12 cellular contexts compared by ENCODE assay signal in genomic region chr3:10772230-10773161, GRCh38. TPM values are rescaled to one million over a fixed set of nuclear protein-coding genes. Genes with fewer than 3 reads are reported as not detected.
A peak's percentile ranks its signal among the peaks of the same experiment; 100 is the strongest.
DNase-seq lines count a peak whose midpoint lies in the region; TF ChIP-seq lines count a peak whose summit lies in the region.
"Had no signal": no experiment of that assay in that cellular context is flagged by ENCODE, and none has a peak within 500 bp of the region (broad histone marks: within the 10 kb centered on the region; RNA-seq: fewer than 3 reads in every experiment).

No MANE protein-coding gene starts in this region.

- no peaks in the 10 kb centered on the region for H3K36me3 Mint-ChIP-seq in MCF 10A (ENCODE audit: insufficient read depth, unreplicated experiment)

- H3K4me3 Mint-ChIP-seq in MCF 10A (ENCODE audit: unreplicated experiment): no peak overlapping the region

- H3K4me3 ChIP-seq in breast epithelium (no peak overlapping the region), esophagus muscularis mucosa (no peak overlapping the region), stomach (no peak overlapping the region)
- H3K4me3 ChIP-seq: heart left ventricle, ovary had no signal

- H3K9me3 ChIP-seq in breast epithelium (peaks cover 7% of the 10 kb centered on the region in 2 donors), esophagus muscularis mucosa (peaks cover 0 to 12% (median 7%) of the 10 kb centered on the region in 4 donors), stomach (peaks cover 0 to 10% (median 0%) of the 10 kb centered on the region in 4 donors)
- H3K9me3 ChIP-seq: ovary had no signal

- H3K4me1 ChIP-seq in breast epithelium (no peaks in the 10 kb centered on the region), esophagus muscularis mucosa (no peaks in the 10 kb centered on the region), stomach (no peaks in the 10 kb centered on the region)
- H3K4me1 ChIP-seq: heart left ventricle had no signal

- CTCF ChIA-PET in MCF 10A (lab: Yijun Ruan, JAX): interaction anchor here (0.6 to 2.4 kb wide), 25 partner anchors 8 to 345 kb away, joined by 3 to 15 read pairs (median 4); no protein-coding TSS in a partner anchor

- 44% methylated on average over 11 of the region's 18 CpGs for WGBS in esophagus muscularis mucosa
- 35 to 50% (median 47%) methylated on average over 16 to 18 of the region's 18 CpGs for WGBS in stomach, 5 donors

- TF ChIP-seq POLR2A in breast epithelium (IDR thresholded peaks at IDR 0.05) (no peak), esophagus muscularis mucosa (IDR thresholded peaks at IDR 0.05; ENCODE audit: low read depth) (no peak), stomach (IDR thresholded peaks at IDR 0.05) (no peak)

- H3K27ac ChIP-seq in breast epithelium (no peak overlapping the region), esophagus muscularis mucosa (replicated peaks in 1 of 4) (no peak overlapping the region), stomach (no peak overlapping the region)
- H3K27ac ChIP-seq: heart left ventricle, ovary had no signal

- H3K36me3 ChIP-seq in breast epithelium (no peaks in the 10 kb centered on the region), esophagus muscularis mucosa (no peaks in the 10 kb centered on the region), stomach (no peaks in the 10 kb centered on the region)
- H3K36me3 ChIP-seq: heart left ventricle, ovary had no signal

- peaks cover 0 to 31% of the 10 kb centered on the region in 2 donors for H3K27me3 ChIP-seq in breast epithelium
- H3K27me3 ChIP-seq in esophagus muscularis mucosa: peaks cover 0 to 59% (median 0%) of the 10 kb centered on the region in 4 donors
- peaks cover 0 to 59% (median 11%) of the 10 kb centered on the region in 3 donors for H3K27me3 ChIP-seq in stomach
- H3K27me3 ChIP-seq: ovary had no signal

- BruUV-seq in MCF 10A (replicated peaks; lab: Mats Ljungman, UMichigan): no TSS peak

- no peaks in the 10 kb centered on the region for H3K27me3 Mint-ChIP-seq in MCF 10A (ENCODE audit: insufficient read depth, unreplicated experiment)

- no peak for TF ChIP-seq EP300 in esophagus muscularis mucosa (IDR thresholded peaks at IDR 0.05)
- TF ChIP-seq EP300 in stomach (IDR thresholded peaks at IDR 0.05): no peak

- peak; percentile 36 for TF ChIP-seq CTCF in MCF 10A (IDR thresholded peaks at IDR 0.05; ENCODE audit: unreplicated experiment)
- TF ChIP-seq CTCF in breast epithelium (IDR thresholded peaks at IDR 0.05): no peak
- no peak for TF ChIP-seq CTCF in esophagus muscularis mucosa (IDR thresholded peaks at IDR 0.05)
- TF ChIP-seq CTCF in stomach (IDR thresholded peaks at IDR 0.05): no peak

- no peaks in the 10 kb centered on the region for H3K9me3 Mint-ChIP-seq in MCF 10A (ENCODE audit: unreplicated experiment)

- DNase-seq in MCF 10A (ENCODE audit: unreplicated experiment): peak; percentile 36
- DNase-seq in breast epithelium (ENCODE audit: low spot score in 2 of 2): no peak
- peak; percentile 43 for DNase-seq in RKO (ENCODE audit: low spot score)
- DNase-seq in esophagus muscularis mucosa (ENCODE audit: extremely low spot score): peak; percentile 80
- peak; percentile 37 for DNase-seq in stimulated activated CD8-positive, alpha-beta memory T cell treated with anti-CD3 and anti-CD28 coated beads, Interleukin-4, amount 100 ng/mL, for 48 hours
- DNase-seq in hippocampal formation (lab: John Stamatoyannopoulos, UW): no peak
- no peak for DNase-seq in stomach
- no peak for DNase-seq in T-helper 9 cell
- DNase-seq: activated CD4-positive, alpha-beta T cell treated with anti-CD3 and anti-CD28 coated beads, Interleukin-2, amount 50 U/mL, for 4 hours; aorta; heart left ventricle; ovary had no signal

- intact Hi-C loops in MCF 10A (cut with micrococcal nuclease) (no loop called here), breast epithelium (cut with DNase I; ENCODE audit: low total_unique reads) (loop anchor here (2.0 kb wide), 1 partner anchor 180 kb away; no protein-coding TSS in a partner anchor), esophagus muscularis mucosa (cut with DNase I) (no loop called here), stomach (cut with DNase I; ENCODE audit: low total_unique reads) (no loop called here)

- peaks cover 6% of the 10 kb centered on the region for H3K4me1 Mint-ChIP-seq in MCF 10A (ENCODE audit: insufficient read depth, unreplicated experiment)

- H3K27ac Mint-ChIP-seq in MCF 10A (ENCODE audit: low read depth, unreplicated experiment): no peak overlapping the region

- POLR2A ChIA-PET in MCF 10A (lab: Yijun Ruan, JAX): no interaction called here

RNA-seq across cellular contexts. Expression of gene SLC6A11, which starts 43.5 kb away (rescaled TPM):
- total RNA-seq in MCF 10A (2022) (1.4 and 1.5 TPM in 2 replicates), breast epithelium (under 1 TPM in 2 of 3 donors, not detected in 1; under 0.01 to 0.15 TPM), esophagus muscularis mucosa (not detected), stomach (under 1 TPM in 1 of 5 donors, not detected in 4; 0.18 TPM)
- polyA plus RNA-seq in stomach: 1 to 10 TPM in 1 of 3 donors, not detected in 2; 2.0 TPM
- total RNA-seq: aorta, heart left ventricle had no signal
- polyA plus RNA-seq: aorta, heart left ventricle had no signal

Comparison
In these comparisons a context has a peak if more than half of its experiments do, and no peak if none do; other contexts are left out.
1. DNase-seq: peak in MCF 10A (single experiment), RKO (single experiment), esophagus muscularis mucosa (single experiment) and stimulated activated CD8-positive, alpha-beta memory T cell treated with anti-CD3 and anti-CD28 coated beads, Interleukin-4, amount 100 ng/mL, for 48 hours (single experiment); none in breast epithelium (0 of 2), hippocampal formation (0 of 2), stomach (single experiment) and T-helper 9 cell (single experiment).